In the genomic region with DNA sequence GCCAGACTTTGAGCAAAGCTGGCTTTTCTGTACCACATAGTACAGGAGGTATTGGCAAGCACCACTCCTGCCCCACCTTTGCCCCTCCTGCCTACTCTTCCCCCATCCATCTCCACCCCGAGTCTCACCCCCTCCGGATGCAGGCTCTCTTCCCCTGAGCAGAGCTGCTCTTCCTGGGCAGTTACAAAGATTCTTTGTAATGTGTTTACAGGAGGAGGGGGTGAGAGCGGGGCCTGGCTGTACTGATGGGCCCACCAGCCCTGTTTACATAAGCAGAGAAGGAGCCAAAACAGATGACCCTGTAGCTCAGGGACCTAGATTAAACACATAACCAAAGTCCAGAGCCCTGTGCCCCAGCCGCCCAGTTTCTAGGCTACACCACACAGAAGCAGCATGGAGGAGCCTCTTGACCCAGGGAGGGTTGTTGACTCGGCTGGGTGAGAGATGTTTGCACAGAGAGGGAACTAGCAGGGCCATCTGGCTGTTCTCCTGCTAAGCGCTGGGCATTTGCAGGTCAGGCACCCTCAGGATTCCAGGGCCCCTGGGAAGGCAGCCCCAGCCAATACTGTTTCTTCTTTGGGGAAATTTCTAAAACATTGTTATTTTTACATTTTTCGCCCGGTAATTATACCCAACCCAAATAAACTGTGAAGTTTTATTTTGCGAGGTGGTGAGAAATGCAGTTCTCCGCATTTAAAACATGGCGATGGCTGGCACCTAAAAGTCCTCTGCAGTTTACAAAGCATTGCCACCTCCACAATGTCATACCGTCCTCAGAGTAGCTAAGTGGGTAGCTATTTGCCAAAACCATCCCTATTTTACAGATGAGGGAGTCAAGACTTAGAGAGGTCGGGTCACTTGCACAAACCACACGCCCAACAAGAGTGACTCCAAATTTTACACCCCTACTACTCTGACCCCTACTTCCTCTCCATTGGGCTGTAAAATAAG, we compare ENCODE assay signal across 1 cellular context.
TF ChIP-seq lines count a peak whose summit lies in the region.

No MANE protein-coding gene starts in this region.

TF ChIP-seq in HepG2, 621 proteins besides CTCF, POLR2A, EP300 and RAD21 (continued from another document):
- TF ChIP-seq, protein P1, sequence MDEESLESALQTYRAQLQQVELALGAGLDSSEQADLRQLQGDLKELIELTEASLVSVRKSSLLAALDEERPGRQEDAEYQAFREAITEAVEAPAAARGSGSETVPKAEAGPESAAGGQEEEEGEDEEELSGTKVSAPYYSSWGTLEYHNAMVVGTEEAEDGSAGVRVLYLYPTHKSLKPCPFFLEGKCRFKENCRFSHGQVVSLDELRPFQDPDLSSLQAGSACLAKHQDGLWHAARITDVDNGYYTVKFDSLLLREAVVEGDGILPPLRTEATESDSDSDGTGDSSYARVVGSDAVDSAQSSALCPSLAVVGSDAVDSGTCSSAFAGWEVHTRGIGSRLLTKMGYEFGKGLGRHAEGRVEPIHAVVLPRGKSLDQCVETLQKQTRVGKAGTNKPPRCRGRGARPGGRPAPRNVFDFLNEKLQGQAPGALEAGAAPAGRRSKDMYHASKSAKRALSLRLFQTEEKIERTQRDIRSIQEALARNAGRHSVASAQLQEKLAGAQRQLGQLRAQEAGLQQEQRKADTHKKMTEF (CRISPR knock-in tag; IDR thresholded peaks at IDR 0.05), result peak; percentile 97
- TF ChIP-seq, protein P2, sequence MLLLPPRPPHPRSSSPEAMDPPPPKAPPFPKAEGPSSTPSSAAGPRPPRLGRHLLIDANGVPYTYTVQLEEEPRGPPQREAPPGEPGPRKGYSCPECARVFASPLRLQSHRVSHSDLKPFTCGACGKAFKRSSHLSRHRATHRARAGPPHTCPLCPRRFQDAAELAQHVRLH (CRISPR knock-in tag; IDR thresholded peaks at IDR 0.05; ENCODE audit: borderline replicate concordance, low read depth), result no peak; the same call in none of the 2 replicates
- TF ChIP-seq ZNF569 (CRISPR knock-in tag; IDR thresholded peaks at IDR 0.05; ENCODE audit: borderline replicate concordance) (no peak), ZNF446 (CRISPR knock-in tag; IDR thresholded peaks at IDR 0.05) (no peak), TOE1 (CRISPR knock-in tag; IDR thresholded peaks at IDR 0.05) (no peak), THAP11 (CRISPR knock-in tag; IDR thresholded peaks at IDR 0.05) (peak; percentile 65; the same call in 1 of the 2 replicates), SNRNP70 (IDR thresholded peaks at IDR 0.05; ENCODE audit: low read depth, low read length) (no peak), ESRRA (CRISPR knock-in tag; IDR thresholded peaks at IDR 0.05; ENCODE audit: low read depth) (peak; percentile 92), KLF6 (CRISPR knock-in tag; IDR thresholded peaks at IDR 0.05) (no peak), PTBP1 (IDR thresholded peaks at IDR 0.05; ENCODE audit: low read depth, low read length, poor library complexity, severe bottlenecking) (no peak), ZNF430 (CRISPR knock-in tag; IDR thresholded peaks at IDR 0.05) (no peak; the same call in 1 of the 2 replicates), EED (CRISPR knock-in tag; IDR thresholded peaks at IDR 0.05) (no peak), ZNF17 (CRISPR knock-in tag; IDR thresholded peaks at IDR 0.05) (no peak), ERF (CRISPR knock-in tag; IDR thresholded peaks at IDR 0.05) (peak; percentile 90), ZMAT3 (CRISPR knock-in tag; conservative IDR thresholded peaks at IDR 0.05) (peak; percentile 76), HOXA9 (CRISPR knock-in tag; IDR thresholded peaks at IDR 0.05; ENCODE audit: borderline replicate concordance) (no peak), BRD4 (CRISPR knock-in tag; IDR thresholded peaks at IDR 0.05) (peak; percentile 81; the same call in 1 of the 2 replicates), ZNF292 (CRISPR knock-in tag; IDR thresholded peaks at IDR 0.05; ENCODE audit: borderline replicate concordance, low read depth) (peak; percentile 93; the same call in 1 of the 2 replicates)
- TF ChIP-seq, protein P3, sequence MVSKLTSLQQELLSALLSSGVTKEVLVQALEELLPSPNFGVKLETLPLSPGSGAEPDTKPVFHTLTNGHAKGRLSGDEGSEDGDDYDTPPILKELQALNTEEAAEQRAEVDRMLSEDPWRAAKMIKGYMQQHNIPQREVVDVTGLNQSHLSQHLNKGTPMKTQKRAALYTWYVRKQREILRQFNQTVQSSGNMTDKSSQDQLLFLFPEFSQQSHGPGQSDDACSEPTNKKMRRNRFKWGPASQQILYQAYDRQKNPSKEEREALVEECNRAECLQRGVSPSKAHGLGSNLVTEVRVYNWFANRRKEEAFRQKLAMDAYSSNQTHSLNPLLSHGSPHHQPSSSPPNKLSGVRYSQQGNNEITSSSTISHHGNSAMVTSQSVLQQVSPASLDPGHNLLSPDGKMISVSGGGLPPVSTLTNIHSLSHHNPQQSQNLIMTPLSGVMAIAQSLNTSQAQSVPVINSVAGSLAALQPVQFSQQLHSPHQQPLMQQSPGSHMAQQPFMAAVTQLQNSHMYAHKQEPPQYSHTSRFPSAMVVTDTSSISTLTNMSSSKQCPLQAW (CRISPR knock-in tag; IDR thresholded peaks at IDR 0.05), result peak; percentile 98
- TF ChIP-seq, protein P4, sequence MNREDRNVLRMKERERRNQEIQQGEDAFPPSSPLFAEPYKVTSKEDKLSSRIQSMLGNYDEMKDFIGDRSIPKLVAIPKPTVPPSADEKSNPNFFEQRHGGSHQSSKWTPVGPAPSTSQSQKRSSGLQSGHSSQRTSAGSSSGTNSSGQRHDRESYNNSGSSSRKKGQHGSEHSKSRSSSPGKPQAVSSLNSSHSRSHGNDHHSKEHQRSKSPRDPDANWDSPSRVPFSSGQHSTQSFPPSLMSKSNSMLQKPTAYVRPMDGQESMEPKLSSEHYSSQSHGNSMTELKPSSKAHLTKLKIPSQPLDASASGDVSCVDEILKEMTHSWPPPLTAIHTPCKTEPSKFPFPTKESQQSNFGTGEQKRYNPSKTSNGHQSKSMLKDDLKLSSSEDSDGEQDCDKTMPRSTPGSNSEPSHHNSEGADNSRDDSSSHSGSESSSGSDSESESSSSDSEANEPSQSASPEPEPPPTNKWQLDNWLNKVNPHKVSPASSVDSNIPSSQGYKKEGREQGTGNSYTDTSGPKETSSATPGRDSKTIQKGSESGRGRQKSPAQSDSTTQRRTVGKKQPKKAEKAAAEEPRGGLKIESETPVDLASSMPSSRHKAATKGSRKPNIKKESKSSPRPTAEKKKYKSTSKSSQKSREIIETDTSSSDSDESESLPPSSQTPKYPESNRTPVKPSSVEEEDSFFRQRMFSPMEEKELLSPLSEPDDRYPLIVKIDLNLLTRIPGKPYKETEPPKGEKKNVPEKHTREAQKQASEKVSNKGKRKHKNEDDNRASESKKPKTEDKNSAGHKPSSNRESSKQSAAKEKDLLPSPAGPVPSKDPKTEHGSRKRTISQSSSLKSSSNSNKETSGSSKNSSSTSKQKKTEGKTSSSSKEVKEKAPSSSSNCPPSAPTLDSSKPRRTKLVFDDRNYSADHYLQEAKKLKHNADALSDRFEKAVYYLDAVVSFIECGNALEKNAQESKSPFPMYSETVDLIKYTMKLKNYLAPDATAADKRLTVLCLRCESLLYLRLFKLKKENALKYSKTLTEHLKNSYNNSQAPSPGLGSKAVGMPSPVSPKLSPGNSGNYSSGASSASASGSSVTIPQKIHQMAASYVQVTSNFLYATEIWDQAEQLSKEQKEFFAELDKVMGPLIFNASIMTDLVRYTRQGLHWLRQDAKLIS (CRISPR knock-in tag; IDR thresholded peaks at IDR 0.05), result no peak
- TF ChIP-seq, protein P5, sequence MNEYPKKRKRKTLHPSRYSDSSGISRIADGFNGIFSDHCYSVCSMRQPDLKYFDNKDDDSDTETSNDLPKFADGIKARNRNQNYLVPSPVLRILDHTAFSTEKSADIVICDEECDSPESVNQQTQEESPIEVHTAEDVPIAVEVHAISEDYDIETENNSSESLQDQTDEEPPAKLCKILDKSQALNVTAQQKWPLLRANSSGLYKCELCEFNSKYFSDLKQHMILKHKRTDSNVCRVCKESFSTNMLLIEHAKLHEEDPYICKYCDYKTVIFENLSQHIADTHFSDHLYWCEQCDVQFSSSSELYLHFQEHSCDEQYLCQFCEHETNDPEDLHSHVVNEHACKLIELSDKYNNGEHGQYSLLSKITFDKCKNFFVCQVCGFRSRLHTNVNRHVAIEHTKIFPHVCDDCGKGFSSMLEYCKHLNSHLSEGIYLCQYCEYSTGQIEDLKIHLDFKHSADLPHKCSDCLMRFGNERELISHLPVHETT (CRISPR knock-in tag; conservative IDR thresholded peaks at IDR 0.05), result no peak; the same call in 1 of the 2 replicates
- TF ChIP-seq, protein P6, sequence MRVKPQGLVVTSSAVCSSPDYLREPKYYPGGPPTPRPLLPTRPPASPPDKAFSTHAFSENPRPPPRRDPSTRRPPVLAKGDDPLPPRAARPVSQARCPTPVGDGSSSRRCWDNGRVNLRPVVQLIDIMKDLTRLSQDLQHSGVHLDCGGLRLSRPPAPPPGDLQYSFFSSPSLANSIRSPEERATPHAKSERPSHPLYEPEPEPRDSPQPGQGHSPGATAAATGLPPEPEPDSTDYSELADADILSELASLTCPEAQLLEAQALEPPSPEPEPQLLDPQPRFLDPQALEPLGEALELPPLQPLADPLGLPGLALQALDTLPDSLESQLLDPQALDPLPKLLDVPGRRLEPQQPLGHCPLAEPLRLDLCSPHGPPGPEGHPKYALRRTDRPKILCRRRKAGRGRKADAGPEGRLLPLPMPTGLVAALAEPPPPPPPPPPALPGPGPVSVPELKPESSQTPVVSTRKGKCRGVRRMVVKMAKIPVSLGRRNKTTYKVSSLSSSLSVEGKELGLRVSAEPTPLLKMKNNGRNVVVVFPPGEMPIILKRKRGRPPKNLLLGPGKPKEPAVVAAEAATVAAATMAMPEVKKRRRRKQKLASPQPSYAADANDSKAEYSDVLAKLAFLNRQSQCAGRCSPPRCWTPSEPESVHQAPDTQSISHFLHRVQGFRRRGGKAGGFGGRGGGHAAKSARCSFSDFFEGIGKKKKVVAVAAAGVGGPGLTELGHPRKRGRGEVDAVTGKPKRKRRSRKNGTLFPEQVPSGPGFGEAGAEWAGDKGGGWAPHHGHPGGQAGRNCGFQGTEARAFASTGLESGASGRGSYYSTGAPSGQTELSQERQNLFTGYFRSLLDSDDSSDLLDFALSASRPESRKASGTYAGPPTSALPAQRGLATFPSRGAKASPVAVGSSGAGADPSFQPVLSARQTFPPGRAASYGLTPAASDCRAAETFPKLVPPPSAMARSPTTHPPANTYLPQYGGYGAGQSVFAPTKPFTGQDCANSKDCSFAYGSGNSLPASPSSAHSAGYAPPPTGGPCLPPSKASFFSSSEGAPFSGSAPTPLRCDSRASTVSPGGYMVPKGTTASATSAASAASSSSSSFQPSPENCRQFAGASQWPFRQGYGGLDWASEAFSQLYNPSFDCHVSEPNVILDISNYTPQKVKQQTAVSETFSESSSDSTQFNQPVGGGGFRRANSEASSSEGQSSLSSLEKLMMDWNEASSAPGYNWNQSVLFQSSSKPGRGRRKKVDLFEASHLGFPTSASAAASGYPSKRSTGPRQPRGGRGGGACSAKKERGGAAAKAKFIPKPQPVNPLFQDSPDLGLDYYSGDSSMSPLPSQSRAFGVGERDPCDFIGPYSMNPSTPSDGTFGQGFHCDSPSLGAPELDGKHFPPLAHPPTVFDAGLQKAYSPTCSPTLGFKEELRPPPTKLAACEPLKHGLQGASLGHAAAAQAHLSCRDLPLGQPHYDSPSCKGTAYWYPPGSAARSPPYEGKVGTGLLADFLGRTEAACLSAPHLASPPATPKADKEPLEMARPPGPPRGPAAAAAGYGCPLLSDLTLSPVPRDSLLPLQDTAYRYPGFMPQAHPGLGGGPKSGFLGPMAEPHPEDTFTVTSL (CRISPR knock-in tag; IDR thresholded peaks at IDR 0.05; ENCODE audit: borderline replicate concordance), result peak; percentile 94; the same call in 1 of the 2 replicates
